ENCODE assay signal across 8 cellular contexts in genomic region chr14:51539571-51540037, GRCh38.
DNase-seq lines count a peak whose midpoint lies in the region; ATAC-seq lines count a peak whose summit lies in the region.
"Had no signal": no experiment of that assay in that cellular context is flagged by ENCODE, and none has a peak within 500 bp of the region (broad histone marks: within the 10 kb centered on the region; RNA-seq: fewer than 3 reads in every experiment).

No MANE protein-coding gene starts in this region.

- DNase-seq in HCEC 1CT (peak; percentile 85), amniotic epithelial cell (ENCODE audit: low read depth) (peak; percentile 67), glomerular visceral epithelial cell (ENCODE audit: extremely low spot score) (peak; percentile 99), stromal cell of bone marrow (ENCODE audit: low read depth) (peak; percentile 50), NCI-H2107 (lab: John Stamatoyannopoulos, UW) (no peak), DMS53 (lab: John Stamatoyannopoulos, UW) (no peak)
- DNase-seq: activated CD4-positive, alpha-beta T cell treated with anti-CD3 and anti-CD28 coated beads for 4 hours had no signal

- no peak for ATAC-seq in GM21390 (IDR thresholded peaks at IDR 0.05; ENCODE audit: unreplicated experiment)

Comparison
In these comparisons a context has a peak if more than half of its experiments do, and no peak if none do; other contexts are left out.
1. DNase-seq: peak in HCEC 1CT (single experiment), amniotic epithelial cell (single experiment), glomerular visceral epithelial cell (single experiment) and stromal cell of bone marrow (single experiment); none in NCI-H2107 (single experiment) and DMS53 (single experiment).